ENCODE assay signal across 15 cellular contexts in the genomic region with DNA sequence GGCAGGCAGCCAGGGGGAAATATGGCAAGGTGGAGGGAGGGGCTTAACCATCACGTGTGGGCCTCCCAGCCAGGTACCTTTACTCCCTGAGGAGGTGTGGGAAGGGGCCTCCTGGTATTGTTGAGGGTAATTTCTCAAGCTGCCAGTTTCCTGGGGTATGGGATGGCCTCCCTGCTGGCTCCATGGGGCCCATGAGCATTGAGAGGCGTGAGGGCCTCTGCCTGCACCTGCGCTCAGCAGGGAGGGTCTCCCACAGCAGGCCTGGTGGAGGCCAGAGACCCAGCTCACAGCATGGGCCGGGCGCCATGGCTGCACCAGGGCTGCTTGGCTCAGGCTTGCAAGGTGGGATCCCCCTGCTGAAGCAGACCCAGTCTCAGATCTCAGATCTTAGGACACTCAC.
DNase-seq lines count a peak whose midpoint lies in the region; TF ChIP-seq lines count a peak whose summit lies in the region.
"Had no signal": no experiment of that assay in that cellular context is flagged by ENCODE, and none has a peak within 500 bp of the region (broad histone marks: within the 10 kb centered on the region; RNA-seq: fewer than 3 reads in every experiment).

No MANE protein-coding gene starts in this region.

- H3K27me3 ChIP-seq in neuronal stem cell (ENCODE audit: control insufficient read depth in 3 of 3, insufficient read depth in 3 of 3, low read depth in 1 of 3, low read length in 3 of 3): no peaks in the 10 kb centered on the region
- H3K27me3 ChIP-seq in mesendoderm (ENCODE audit: insufficient read depth, low read length, poor library complexity): no peaks in the 10 kb centered on the region
- H3K27me3 ChIP-seq: BLaER1 treated with 17β-estradiol and CSF1 and Interleukin-3, amounts not matched to agents 10 nM and 100 nM had no signal

- H3K14ac ChIP-seq in neuronal stem cell (ENCODE audit: low read length): no peak overlapping the region

- no peak overlapping the region for H4K8ac ChIP-seq in neuronal stem cell (ENCODE audit: low read depth, low read length)
- no peak overlapping the region for H4K8ac ChIP-seq in mesendoderm (ENCODE audit: low read depth, low read length)

- no peaks in the 10 kb centered on the region for H3K79me1 ChIP-seq in neuronal stem cell (ENCODE audit: low read depth, low read length)
- H3K79me1 ChIP-seq in mesendoderm (ENCODE audit: low read length): no peaks in the 10 kb centered on the region

- H2BK12ac ChIP-seq in neuronal stem cell (ENCODE audit: low read length): no peak overlapping the region

- H3K4me2 ChIP-seq in neuronal stem cell (ENCODE audit: insufficient read depth, low read length, poor library complexity, severe bottlenecking): no peak overlapping the region
- no peak overlapping the region for H3K4me2 ChIP-seq in mesendoderm (ENCODE audit: low read length)

- H2BK5ac ChIP-seq in neuronal stem cell (ENCODE audit: low read length) (no peak overlapping the region), mesendoderm (ENCODE audit: low read length) (no peak overlapping the region)

- peak overlapping the region; percentile 26 for H2BK120ac ChIP-seq in neuronal stem cell (ENCODE audit: low read depth, low read length)
- no peak overlapping the region for H2BK120ac ChIP-seq in mesendoderm (ENCODE audit: low read depth, low read length)

- no peak overlapping the region for H3K56ac ChIP-seq in mesendoderm (ENCODE audit: low read length)

- H3K36me3 ChIP-seq in neuronal stem cell (replicated peaks in 1 of 2; ENCODE audit: control insufficient read depth in 2 of 2, insufficient read depth in 2 of 2, low read length in 2 of 2) (no peaks in the 10 kb centered on the region), mesendoderm (ENCODE audit: control insufficient read depth, insufficient read depth, low read length) (peaks cover 1% of the 10 kb centered on the region)
- H3K36me3 ChIP-seq: BLaER1 treated with 17β-estradiol and CSF1 and Interleukin-3, amounts not matched to agents 10 nM and 100 nM had no signal

- H3K27ac ChIP-seq in neuronal stem cell (replicated peaks; ENCODE audit: low read length) (no peak overlapping the region), mesendoderm (ENCODE audit: low read depth, low read length) (no peak overlapping the region)
- H3K27ac ChIP-seq: BLaER1 treated with 17β-estradiol and CSF1 and Interleukin-3, amounts not matched to agents 10 nM and 100 nM had no signal

- H3K4me3 ChIP-seq in neuronal stem cell (ENCODE audit: low read length in 2 of 2) (no peak overlapping the region), mesendoderm (ENCODE audit: low read length) (no peak overlapping the region)
- H3K4me3 ChIP-seq: BLaER1 treated with 17β-estradiol and CSF1 and Interleukin-3, amounts not matched to agents 10 nM and 100 nM; GM12878 had no signal

- peak overlapping the region; percentile 34 for H2AK5ac ChIP-seq in neuronal stem cell (ENCODE audit: low read depth, low read length)
- no peak overlapping the region for H2AK5ac ChIP-seq in mesendoderm (ENCODE audit: low read length)

- peaks cover 0 to 1% of the 10 kb centered on the region in 2 donors for H3K9me3 ChIP-seq in neuronal stem cell (replicated peaks in 1 of 2; ENCODE audit: control insufficient read depth in 2 of 2, insufficient read depth in 1 of 2, low read depth in 1 of 2, low read length in 2 of 2)
- H3K9me3 ChIP-seq: BLaER1 treated with 17β-estradiol and CSF1 and Interleukin-3, amounts not matched to agents 10 nM and 100 nM had no signal

- no peak overlapping the region for H4K91ac ChIP-seq in neuronal stem cell (ENCODE audit: low read depth, low read length, poor library complexity)

- WGBS in neuronal stem cell (ENCODE audit: extremely low coverage in 2 of 2, insufficient read length in 2 of 2, insufficient replicate concordance in 1 of 2), 2 donors: no CpG with 5 or more reads among the region's 5 CpGs
- WGBS in mesendoderm (ENCODE audit: extremely low coverage, insufficient coverage, low lambda C conversion rate): no CpG with 5 or more reads among the region's 5 CpGs

- H2AFZ ChIP-seq in neuronal stem cell (ENCODE audit: low read length): no peak overlapping the region

- no peaks in the 10 kb centered on the region for H3K79me2 ChIP-seq in mesendoderm (ENCODE audit: control insufficient read depth, insufficient read depth, low read length)

- H2BK15ac ChIP-seq in neuronal stem cell (ENCODE audit: low read length) (no peak overlapping the region), mesendoderm (replicated peaks; ENCODE audit: low read depth) (no peak overlapping the region)

- no peak overlapping the region for H3K9ac ChIP-seq in neuronal stem cell (ENCODE audit: low read depth, low read length, poor library complexity)
- no peak overlapping the region for H3K9ac ChIP-seq in mesendoderm (ENCODE audit: low read length)
- H3K9ac ChIP-seq: BLaER1 treated with 17β-estradiol and CSF1 and Interleukin-3, amounts not matched to agents 10 nM and 100 nM had no signal

- peaks cover 0 to 7% of the 10 kb centered on the region in 2 donors for H3K4me1 ChIP-seq in neuronal stem cell (ENCODE audit: control insufficient read depth in 2 of 2, insufficient read depth in 1 of 2, low read depth in 1 of 2, low read length in 2 of 2)
- no peaks in the 10 kb centered on the region for H3K4me1 ChIP-seq in mesendoderm (ENCODE audit: control insufficient read depth, low read depth, low read length)

- H4K5ac ChIP-seq in mesendoderm (ENCODE audit: low read length): no peak overlapping the region

- DNase-seq in COR-L47 (lab: John Stamatoyannopoulos, UW) (peak; percentile 92), NCI-H345 treated with DMSO at 0.1 percent for 48 hours (lab: John Stamatoyannopoulos, UW; ENCODE audit: unreplicated experiment) (peak; percentile 50), neuronal stem cell (ENCODE audit: low spot score) (no peak), mesendoderm (no peak)
- DNase-seq in stimulated activated CD4-positive, alpha-beta T cell treated with anti-CD3 and anti-CD28 coated beads, Interleukin-2, amount 100 ng/mL, for 24 hours: no peak
- DNase-seq: CD8-positive, alpha-beta T cell; DMS 273 treated with DMSO at 0.1 percent for 48 hours; DMS53; DND-41; EL; GOT3; H7 had no signal

- H3K23ac ChIP-seq in neuronal stem cell (ENCODE audit: low read depth, low read length, poor library complexity): no peak overlapping the region
- H3K23ac ChIP-seq in mesendoderm (ENCODE audit: low read length): no peak overlapping the region

- TF ChIP-seq EP300 in Ishikawa (IDR thresholded peaks at IDR 0.05; ENCODE audit: borderline replicate concordance): no peak

- H3K4ac ChIP-seq in neuronal stem cell (ENCODE audit: low read length) (no peak overlapping the region), mesendoderm (ENCODE audit: low read depth, low read length) (no peak overlapping the region)

- no peak for TF ChIP-seq RAD21 in Ishikawa (IDR thresholded peaks at IDR 0.05; ENCODE audit: low read depth)

- H3K18ac ChIP-seq in neuronal stem cell (ENCODE audit: low read length) (peak overlapping the region; percentile 62), mesendoderm (ENCODE audit: low read length) (no peak overlapping the region)

TF ChIP-seq in Ishikawa, 13 proteins besides CTCF, POLR2A, EP300 and RAD21:
- peak; percentile 64 for TF ChIP-seq TCF12 (IDR thresholded peaks at IDR 0.05; ENCODE audit: low read depth)
- TF ChIP-seq FOXM1 (IDR thresholded peaks at IDR 0.05; ENCODE audit: borderline replicate concordance, low read depth): no peak
- TF ChIP-seq, protein P1, sequence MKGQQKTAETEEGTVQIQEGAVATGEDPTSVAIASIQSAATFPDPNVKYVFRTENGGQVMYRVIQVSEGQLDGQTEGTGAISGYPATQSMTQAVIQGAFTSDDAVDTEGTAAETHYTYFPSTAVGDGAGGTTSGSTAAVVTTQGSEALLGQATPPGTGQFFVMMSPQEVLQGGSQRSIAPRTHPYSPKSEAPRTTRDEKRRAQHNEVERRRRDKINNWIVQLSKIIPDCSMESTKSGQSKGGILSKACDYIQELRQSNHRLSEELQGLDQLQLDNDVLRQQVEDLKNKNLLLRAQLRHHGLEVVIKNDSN (IDR thresholded peaks at IDR 0.05): no peak

Comparison
In these comparisons a context has a peak if more than half of its experiments do, and no peak if none do; other contexts are left out.
1. DNase-seq: peak in COR-L47 (single experiment) and NCI-H345 treated with DMSO at 0.1 percent for 48 hours (single experiment); none in neuronal stem cell (single experiment), mesendoderm (single experiment) and stimulated activated CD4-positive, alpha-beta T cell treated with anti-CD3 and anti-CD28 coated beads, Interleukin-2, amount 100 ng/mL, for 24 hours (0 of 2).